ENCODE assay signal across 13 cellular contexts in genomic region chr20:47051936-47052566, GRCh38.
"Had no signal": no experiment of that assay in that cellular context is flagged by ENCODE, and none has a peak within 500 bp of the region (broad histone marks: within the 10 kb centered on the region; RNA-seq: fewer than 3 reads in every experiment).

No MANE protein-coding gene starts in this region.

- H3K4me3 Mint-ChIP-seq: activated naive CD4-positive, alpha-beta T cell treated with anti-CD3 and anti-CD28 coated beads, Interleukin-2, amount 50 U/mL, for 24 hours; dendritic cell treated with granulocyte-macrophage colony-stimulating factor and Interleukin-4, amounts not matched to agents 40 ng/mL and 50 ng/mL, for 4 days; mesothelial cell of epicardium; stimulated activated memory B cell treated with anti-CD40 and anti-IgM and Interleukin-4, amounts not matched to agents 10 μg/mL and 1 μg/mL and 100 μg/mL, for 72 hours had no signal

- H3K36me3 Mint-ChIP-seq: activated naive CD4-positive, alpha-beta T cell treated with anti-CD3 and anti-CD28 coated beads, Interleukin-2, amount 50 U/mL, for 24 hours; stimulated activated memory B cell treated with anti-CD40 and anti-IgM and Interleukin-4, amounts not matched to agents 10 μg/mL and 1 μg/mL and 100 μg/mL, for 72 hours had no signal

- H3K4me1 Mint-ChIP-seq: activated naive CD4-positive, alpha-beta T cell treated with anti-CD3 and anti-CD28 coated beads, Interleukin-2, amount 50 U/mL, for 24 hours; stimulated activated memory B cell treated with anti-CD40 and anti-IgM and Interleukin-4, amounts not matched to agents 10 μg/mL and 1 μg/mL and 100 μg/mL, for 72 hours had no signal

- H3K9me3 Mint-ChIP-seq: activated naive CD4-positive, alpha-beta T cell treated with anti-CD3 and anti-CD28 coated beads, Interleukin-2, amount 50 U/mL, for 24 hours; dendritic cell treated with granulocyte-macrophage colony-stimulating factor and Interleukin-4, amounts not matched to agents 40 ng/mL and 50 ng/mL, for 4 days had no signal

- H3K4me3 ChIP-seq: body of pancreas, spleen, tibial artery, uterus had no signal

- DNase-seq: activated T-cell treated with anti-CD3 and anti-CD28 coated beads, Interleukin-2, amount 50 U/mL, for 1 hour; body of pancreas; erythroblast; hippocampal formation; right cardiac atrium; spleen; stimulated activated CD4-positive, alpha-beta T cell treated with anti-CD3 and anti-CD28 coated beads, Interleukin-1b, Interleukin-23, amount 100 ng/mL, for 48 hours; tibial artery; uterus had no signal

- H3K27ac Mint-ChIP-seq: activated naive CD4-positive, alpha-beta T cell treated with anti-CD3 and anti-CD28 coated beads, Interleukin-2, amount 50 U/mL, for 24 hours; dendritic cell treated with granulocyte-macrophage colony-stimulating factor and Interleukin-4, amounts not matched to agents 40 ng/mL and 50 ng/mL, for 4 days; mesothelial cell of epicardium; stimulated activated memory B cell treated with anti-CD40 and anti-IgM and Interleukin-4, amounts not matched to agents 10 μg/mL and 1 μg/mL and 100 μg/mL, for 72 hours had no signal
